ENCODE assay signal across 9 cellular contexts in genomic region chr6:53811082-53811481, GRCh38. TPM values are rescaled to one million over a fixed set of nuclear protein-coding genes. Genes with fewer than 3 reads are reported as not detected.
DNase-seq lines count a peak whose midpoint lies in the region; ATAC-seq and TF ChIP-seq lines count a peak whose summit lies in the region.
"Had no signal": no experiment of that assay in that cellular context is flagged by ENCODE, and none has a peak within 500 bp of the region (broad histone marks: within the 10 kb centered on the region; RNA-seq: fewer than 3 reads in every experiment).

No MANE protein-coding gene starts in this region.

- peak overlapping the region; percentile 29 for H3K9ac ChIP-seq in mammary epithelial cell (ENCODE audit: insufficient read depth, low read length)

- ATAC-seq in GM21447 (IDR thresholded peaks at IDR 0.05; ENCODE audit: unreplicated experiment): peak; percentile 90
- ATAC-seq in stimulated activated naive B cell treated with anti-CD40 and anti-IgM and Interleukin-4, amounts not matched to agents 10 μg/mL and 1 μg/mL and 100 μg/mL, for 72 hours (replicated peaks): peak; percentile 65 to 66

- peaks cover 3 to 8% of the 10 kb centered on the region in 2 donors for H3K36me3 Mint-ChIP-seq in stimulated activated naive B cell treated with anti-CD40 and anti-IgM and Interleukin-4, amounts not matched to agents 10 μg/mL and 1 μg/mL and 100 μg/mL, for 72 hours

- no peak overlapping the region for H3K4me3 ChIP-seq in mammary epithelial cell (replicated peaks in 1 of 3; ENCODE audit: insufficient read depth in 1 of 3, low read depth in 2 of 3, low read length in 3 of 3)

- peaks cover 79% of the 10 kb centered on the region for H3K79me2 ChIP-seq in mammary epithelial cell (ENCODE audit: insufficient read depth, low read length)

- H3K4me3 Mint-ChIP-seq in stimulated activated naive B cell treated with anti-CD40 and anti-IgM and Interleukin-4, amounts not matched to agents 10 μg/mL and 1 μg/mL and 100 μg/mL, for 72 hours: no peak overlapping the region

- no peaks in the 10 kb centered on the region for H3K27me3 ChIP-seq in mammary epithelial cell (ENCODE audit: insufficient read depth, low read length)

- dilution Hi-C loops in mammary epithelial cell (cut with HindIII; ENCODE audit: low sequenced_read_pairs): no loop called here

- intact Hi-C loops in mammary epithelial cell (cut with micrococcal nuclease) (no loop called here), head of caudate nucleus (cut with DNase I) (no loop called here)

- H3K9me3 Mint-ChIP-seq in stimulated activated naive B cell treated with anti-CD40 and anti-IgM and Interleukin-4, amounts not matched to agents 10 μg/mL and 1 μg/mL and 100 μg/mL, for 72 hours: peaks cover 2 to 4% of the 10 kb centered on the region in 2 donors

- CTCF ChIA-PET in mammary epithelial cell (lab: Charles Lee; ENCODE audit: low non-redundant PET): no interaction called here

- no peak overlapping the region for H3K27ac Mint-ChIP-seq in stimulated activated naive B cell treated with anti-CD40 and anti-IgM and Interleukin-4, amounts not matched to agents 10 μg/mL and 1 μg/mL and 100 μg/mL, for 72 hours

- no peak overlapping the region for H2AFZ ChIP-seq in mammary epithelial cell (ENCODE audit: low read depth, low read length)

- BruUV-seq in mammary epithelial cell (replicated peaks; lab: Mats Ljungman, UMichigan): no TSS peak

- peak overlapping the region; percentile 33 for H3K27ac ChIP-seq in mammary epithelial cell (ENCODE audit: insufficient read depth, low read depth, low read length)
- H3K27ac ChIP-seq: HL-60 had no signal

- no peaks in the 10 kb centered on the region for H4K20me1 ChIP-seq in mammary epithelial cell (ENCODE audit: insufficient read depth, low read length)

- H3K9me3 ChIP-seq in mammary epithelial cell (replicated peaks; ENCODE audit: insufficient read depth, low read length): no peaks in the 10 kb centered on the region

- TF ChIP-seq CTCF in mammary epithelial cell (conservative IDR thresholded peaks at IDR 0.05 in 1 of 2, IDR thresholded peaks at IDR 0.05 in 1 of 2; ENCODE audit: extremely low read depth in 1 of 2, insufficient read depth in 1 of 2, low read depth in 1 of 2, low read length in 2 of 2): no peak

- H3K4me1 Mint-ChIP-seq in stimulated activated naive B cell treated with anti-CD40 and anti-IgM and Interleukin-4, amounts not matched to agents 10 μg/mL and 1 μg/mL and 100 μg/mL, for 72 hours: peaks cover 24 to 51% of the 10 kb centered on the region in 2 donors

- H3K36me3 ChIP-seq in mammary epithelial cell (ENCODE audit: insufficient read depth, low read length): no peaks in the 10 kb centered on the region

- H3K27me3 Mint-ChIP-seq in stimulated activated naive B cell treated with anti-CD40 and anti-IgM and Interleukin-4, amounts not matched to agents 10 μg/mL and 1 μg/mL and 100 μg/mL, for 72 hours: no peaks in the 10 kb centered on the region

- peaks cover 18% of the 10 kb centered on the region for H3K4me1 ChIP-seq in mammary epithelial cell (ENCODE audit: insufficient read depth, low read length)

- DNase-seq in ELF-1 (ENCODE audit: low read depth, low spot score) (peak; percentile 40), HPDE6-E6E7 (ENCODE audit: extremely low spot score) (peak; percentile 88), mammary epithelial cell (peak; percentile 95), OCI-M2 (lab: John Stamatoyannopoulos, UW; ENCODE audit: unreplicated experiment) (no peak), SKM-1 (lab: John Stamatoyannopoulos, UW; ENCODE audit: unreplicated experiment) (no peak), head of caudate nucleus (no peak)
- DNase-seq in stimulated activated naive B cell treated with anti-CD40 and anti-IgM and Interleukin-4, amounts not matched to agents 10 μg/mL and 1 μg/mL and 100 μg/mL, for 72 hours: no peak

- peak overlapping the region; percentile 70 for H3K4me2 ChIP-seq in mammary epithelial cell (ENCODE audit: insufficient read depth, low read depth, low read length)

- WGBS in mammary epithelial cell (ENCODE audit: low coverage, missing lambda C conversion rate): 25% methylated on average over 4 of the region's 4 CpGs

- in situ Hi-C loops in mammary epithelial cell (cut with MboI; ENCODE audit: low sequenced_read_pairs in 2 of 2): no loop called here

RNA-seq across cellular contexts. Expression of gene LRRC1, which starts 16.3 kb away (rescaled TPM):
- 10 to 100 TPM; 18.2 to 19.2 TPM for total RNA-seq in mammary epithelial cell
- 12.4 TPM for polyA plus RNA-seq in mammary epithelial cell
- 11.6 TPM for polyA minus RNA-seq in mammary epithelial cell

Comparison
In these comparisons a context has a peak if more than half of its experiments do, and no peak if none do; other contexts are left out.
1. DNase-seq: peak in ELF-1 (single experiment), HPDE6-E6E7 (single experiment) and mammary epithelial cell (single experiment); none in stimulated activated naive B cell treated with anti-CD40 and anti-IgM and Interleukin-4, amounts not matched to agents 10 μg/mL and 1 μg/mL and 100 μg/mL, for 72 hours (single experiment), OCI-M2 (single experiment), SKM-1 (single experiment) and head of caudate nucleus (0 of 42).